ENCODE assay signal across 9 cellular contexts in genomic region chr19:50415661-50416033, GRCh38. TPM values are rescaled to one million over a fixed set of nuclear protein-coding genes. Genes with fewer than 3 reads are reported as not detected.
DNase-seq lines count a peak whose midpoint lies in the region; ATAC-seq and TF ChIP-seq lines count a peak whose summit lies in the region.
"Had no signal": no experiment of that assay in that cellular context is flagged by ENCODE, and none has a peak within 500 bp of the region (broad histone marks: within the 10 kb centered on the region; RNA-seq: fewer than 3 reads in every experiment).

No MANE protein-coding gene starts in this region.

- no peak overlapping the region for H2AFZ ChIP-seq in Karpas-422 (ENCODE audit: low read length)

- peaks cover 58% of the 10 kb centered on the region for H3K4me1 ChIP-seq in Karpas-422 (ENCODE audit: low read length)
- peaks cover 13% of the 10 kb centered on the region for H3K4me1 ChIP-seq in left ventricle myocardium inferior

- H3K27ac ChIP-seq in Karpas-422 (ENCODE audit: low read length): peak overlapping the region; percentile 97
- H3K27ac ChIP-seq in left ventricle myocardium inferior (replicated peaks): no peak overlapping the region

- no peaks in the 10 kb centered on the region for H3K9me2 ChIP-seq in Karpas-422 (replicated peaks; ENCODE audit: insufficient read depth, low read length)

- H3K4me2 ChIP-seq in Karpas-422 (ENCODE audit: low read depth, low read length, poor library complexity, severe bottlenecking): peak overlapping the region; percentile 86

- H3K27me3 ChIP-seq in Karpas-422 (ENCODE audit: low read length): no peaks in the 10 kb centered on the region
- peaks cover 39% of the 10 kb centered on the region for H3K27me3 ChIP-seq in left ventricle myocardium inferior (ENCODE audit: low read depth)

- peak overlapping the region; percentile 89 for H3K9ac ChIP-seq in Karpas-422 (ENCODE audit: low read length)

- in situ Hi-C loops in GM13976 (cut with MboI; ENCODE audit: low sequenced_read_pairs, unreplicated experiment): no loop called here

- H3K4me3 ChIP-seq in Karpas-422 (ENCODE audit: low read length) (peak overlapping the region; percentile 64; the same call in 1 of the 2 replicates), left ventricle myocardium inferior (no peak overlapping the region)

- H3K9me3 ChIP-seq in Karpas-422 (ENCODE audit: low read length) (no peaks in the 10 kb centered on the region), left ventricle myocardium inferior (replicated peaks) (no peaks in the 10 kb centered on the region)

- peaks cover 6% of the 10 kb centered on the region; the same call in 1 of the 2 replicates for H4K20me1 ChIP-seq in Karpas-422 (ENCODE audit: insufficient read depth, low read depth, low read length)

- H3K36me3 ChIP-seq in Karpas-422 (ENCODE audit: insufficient read depth, low read length) (peaks cover 22% of the 10 kb centered on the region), left ventricle myocardium inferior (no peaks in the 10 kb centered on the region)

- DNase-seq in GM13976 (ENCODE audit: low spot score) (peak; percentile 96), Karpas-422 (peak; percentile 99), left ventricle myocardium inferior (peak; percentile 27), RKO (ENCODE audit: low spot score) (no peak)
- DNase-seq in activated CD8-positive, alpha-beta memory T cell treated with anti-CD3 and anti-CD28 coated beads for 24 hours: no peak
- no peak for DNase-seq in stimulated activated CD4-positive, alpha-beta T cell treated with anti-CD3 and anti-CD28 coated beads, Interleukin-4, amount 100 ng/mL, for 24 hours
- DNase-seq in effector CD8-positive, alpha-beta T cell (lab: John Stamatoyannopoulos, UW): no peak
- DNase-seq: activated CD4-positive, alpha-beta T cell treated with anti-CD3 and anti-CD28 coated beads, Interleukin-2, amount 50 U/mL, for 4 hours had no signal

- intact Hi-C loops in left ventricle myocardium inferior (cut with micrococcal nuclease): loop anchor here (10.0 kb wide), 1 partner anchor 51 kb away; the partner anchor contains the start of gene NAPSA

- TF ChIP-seq CTCF in GM13976 (IDR thresholded peaks at IDR 0.05; ENCODE audit: borderline replicate concordance, control extremely low read depth, extremely low read depth, insufficient read depth, missing control alignments): no peak
- TF ChIP-seq CTCF in left ventricle myocardium inferior (IDR thresholded peaks at IDR 0.05; ENCODE audit: borderline replicate concordance): no peak

- peak; percentile 49 for ATAC-seq in GM21737 (IDR thresholded peaks at IDR 0.05; ENCODE audit: unreplicated experiment)

- peaks cover 17% of the 10 kb centered on the region for H3K79me2 ChIP-seq in Karpas-422 (ENCODE audit: low read length)

RNA-seq across cellular contexts. Expression of gene SPIB, which starts 3.1 kb away (rescaled TPM):
- 221 and 239 TPM in 2 replicates for total RNA-seq in Karpas-422 (2014; rRNA removed; shearing (Covaris generic); ENCODE audit: low replicate concordance)
- total RNA-seq in left ventricle myocardium inferior: not detected

RNA-seq across cellular contexts. Expression of gene MYBPC2, which starts 17.0 kb away (rescaled TPM):
- 23.4 and 48.3 TPM in 2 replicates for total RNA-seq in Karpas-422 (2014; rRNA removed; shearing (Covaris generic); ENCODE audit: low replicate concordance)
- total RNA-seq in left ventricle myocardium inferior: not detected

RNA-seq across cellular contexts. Expression of gene POLD1, which starts 31.5 kb away (rescaled TPM):
- 53.4 and 98.8 TPM in 2 replicates for total RNA-seq in Karpas-422 (2014; rRNA removed; shearing (Covaris generic); ENCODE audit: low replicate concordance)
- 10.8 TPM for total RNA-seq in left ventricle myocardium inferior

RNA-seq across cellular contexts. Expression of gene NR1H2, which starts 39.4 kb away (rescaled TPM):
- total RNA-seq in Karpas-422 (2014; rRNA removed; shearing (Covaris generic); ENCODE audit: low replicate concordance): 68.2 and 120 TPM in 2 replicates
- 71.6 TPM for total RNA-seq in left ventricle myocardium inferior

RNA-seq across cellular contexts. Expression of gene NAPSA, which starts 50.2 kb away (rescaled TPM):
- 0.11 and 2.3 TPM in 2 replicates for total RNA-seq in Karpas-422 (2014; rRNA removed; shearing (Covaris generic); ENCODE audit: low replicate concordance)
- total RNA-seq in left ventricle myocardium inferior: 0.05 TPM

Comparison
In these comparisons a context has a peak if more than half of its experiments do, and no peak if none do; other contexts are left out.
1. DNase-seq: peak in GM13976 (single experiment), Karpas-422 (single experiment) and left ventricle myocardium inferior (single experiment); none in activated CD8-positive, alpha-beta memory T cell treated with anti-CD3 and anti-CD28 coated beads for 24 hours (single experiment), RKO (single experiment), stimulated activated CD4-positive, alpha-beta T cell treated with anti-CD3 and anti-CD28 coated beads, Interleukin-4, amount 100 ng/mL, for 24 hours (single experiment) and effector CD8-positive, alpha-beta T cell (single experiment).
2. RNA of gene SPIB, which starts 3.1 kb away (total RNA-seq): 221 to 239 TPM in Karpas-422; not detected in left ventricle myocardium inferior (single experiment); every median in the first group is over 100 times any median in the second.
3. RNA of gene MYBPC2, which starts 17.0 kb away (total RNA-seq): 23.4 to 48.3 TPM in Karpas-422; not detected in left ventricle myocardium inferior (single experiment); every median in the first group is over 10 times any median in the second.